In the genomic region with DNA sequence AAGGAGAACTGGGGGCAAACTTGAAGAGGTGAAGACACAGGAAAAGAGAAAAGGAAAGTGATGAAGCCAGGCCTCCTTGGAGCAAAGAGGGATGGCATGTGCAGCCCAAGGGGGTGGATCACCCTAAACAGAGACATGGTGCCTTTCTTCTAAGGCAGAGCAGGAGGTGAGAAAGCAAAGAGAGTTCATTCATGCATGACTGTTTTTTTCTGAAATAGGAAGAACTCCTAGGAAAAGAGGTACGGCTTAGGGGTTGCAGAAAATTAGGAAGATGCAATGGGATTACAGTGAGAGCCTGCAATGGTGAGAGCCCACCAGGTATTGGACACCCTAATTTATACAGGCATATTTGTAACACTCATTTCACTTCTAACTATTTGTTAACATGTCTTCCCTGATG, we compare ENCODE assay signal across 20 cellular contexts. TPM values are rescaled to one million over a fixed set of nuclear protein-coding genes. Genes with fewer than 3 reads are reported as not detected.
DNase-seq lines count a peak whose midpoint lies in the region; ATAC-seq and TF ChIP-seq lines count a peak whose summit lies in the region.
"Had no signal": no experiment of that assay in that cellular context is flagged by ENCODE, and none has a peak within 500 bp of the region (broad histone marks: within the 10 kb centered on the region; RNA-seq: fewer than 3 reads in every experiment).

No MANE protein-coding gene starts in this region.

- H3K4me3 ChIP-seq in heart left ventricle, result no peak overlapping the region

- DNase-seq in heart left ventricle, result no peak
- no peak for DNase-seq in Right ventricle myocardium superior
- no peak for DNase-seq in activated naive CD8-positive, alpha-beta T cell treated with anti-CD3 and anti-CD28 coated beads, Interleukin-2, amount 50 U/mL, for 24 hours
- DNase-seq in memory B cell (ENCODE audit: low spot score in 2 of 2), result no peak
- DNase-seq in type B pancreatic cell (ENCODE audit: extremely low spot score, unreplicated experiment), result no peak
- DNase-seq in mucosa of gallbladder (ENCODE audit: low spot score), result no peak
- no peak for DNase-seq in middle frontal gyrus (ENCODE audit: extremely low spot score, low spot score)
- DNase-seq in stimulated activated naive CD4-positive, alpha-beta T cell treated with Interleukin-2 at 50 U/mL for 16 hours (lab: John Stamatoyannopoulos, UW), result no peak
- DNase-seq: activated CD8-positive, alpha-beta memory T cell treated with anti-CD3 and anti-CD28 coated beads, Interleukin-2, amount 50 U/mL, for 4 hours; cerebellar nuclear complex; GOT3; KG1; kidney glomerular epithelial cell; naive thymus-derived CD4-positive, alpha-beta T cell; NCI-H1436; NCI-H446 treated with DMSO at 0.1 percent for 48 hours; PC-3; stimulated activated CD4-positive, alpha-beta T cell treated with anti-CD3 and anti-CD28 coated beads, Interleukin-2, amount 100 ng/mL, for 24 hours; T-cell had no signal

- 88 to 95% (median 94%) methylated on average over 1 of the region's 1 CpG for WGBS in heart left ventricle, 4 donors

- no peaks in the 10 kb centered on the region for H3K9me3 ChIP-seq in heart left ventricle

- no peaks in the 10 kb centered on the region for H3K27me3 ChIP-seq in heart left ventricle

- no peak for TF ChIP-seq CTCF in heart left ventricle (IDR thresholded peaks at IDR 0.05)
- TF ChIP-seq CTCF in type B pancreatic cell (conservative IDR thresholded peaks at IDR 0.05), result no peak

- H3K36me3 ChIP-seq in heart left ventricle, result no peaks in the 10 kb centered on the region

- H3K36me3 Mint-ChIP-seq in activated naive CD8-positive, alpha-beta T cell treated with anti-CD3 and anti-CD28 coated beads, Interleukin-2, amount 50 U/mL, for 24 hours (ENCODE audit: low read depth), result peaks cover 1% of the 10 kb centered on the region
- peaks cover 12% of the 10 kb centered on the region for H3K36me3 Mint-ChIP-seq in memory B cell
- peaks cover 27% of the 10 kb centered on the region for H3K36me3 Mint-ChIP-seq in type B pancreatic cell

- peaks cover 51% of the 10 kb centered on the region for H3K4me1 Mint-ChIP-seq in activated naive CD8-positive, alpha-beta T cell treated with anti-CD3 and anti-CD28 coated beads, Interleukin-2, amount 50 U/mL, for 24 hours
- H3K4me1 Mint-ChIP-seq in memory B cell (peaks cover 53% of the 10 kb centered on the region), type B pancreatic cell (ENCODE audit: unreplicated experiment) (peaks cover 50% of the 10 kb centered on the region)

- peak overlapping the region; percentile 3 for H3K27ac Mint-ChIP-seq in activated naive CD8-positive, alpha-beta T cell treated with anti-CD3 and anti-CD28 coated beads, Interleukin-2, amount 50 U/mL, for 24 hours
- H3K27ac Mint-ChIP-seq in memory B cell (peak overlapping the region; percentile 77), type B pancreatic cell (peak overlapping the region; percentile 37)
- H3K27ac Mint-ChIP-seq: activated naive CD4-positive, alpha-beta T cell treated with anti-CD3 and anti-CD28 coated beads, Interleukin-2, amount 50 U/mL, for 24 hours had no signal

- intact Hi-C loops in heart left ventricle (cut with DNase I), result no loop called here
- intact Hi-C loops in Right ventricle myocardium superior (cut with DNase I), result no loop called here

- H3K4me3 Mint-ChIP-seq in activated naive CD8-positive, alpha-beta T cell treated with anti-CD3 and anti-CD28 coated beads, Interleukin-2, amount 50 U/mL, for 24 hours, result no peak overlapping the region
- H3K4me3 Mint-ChIP-seq in memory B cell (peak overlapping the region; percentile 54), type B pancreatic cell (no peak overlapping the region)
- H3K4me3 Mint-ChIP-seq: activated naive CD4-positive, alpha-beta T cell treated with anti-CD3 and anti-CD28 coated beads, Interleukin-2, amount 50 U/mL, for 24 hours; naive thymus-derived CD4-positive, alpha-beta T cell had no signal

- peak overlapping the region; percentile 11 to 87 (median 56) for H3K27ac ChIP-seq in heart left ventricle

- no peaks in the 10 kb centered on the region for H3K27me3 Mint-ChIP-seq in activated naive CD8-positive, alpha-beta T cell treated with anti-CD3 and anti-CD28 coated beads, Interleukin-2, amount 50 U/mL, for 24 hours
- H3K27me3 Mint-ChIP-seq in memory B cell (no peaks in the 10 kb centered on the region), type B pancreatic cell (no peaks in the 10 kb centered on the region)
- H3K27me3 Mint-ChIP-seq: activated naive CD4-positive, alpha-beta T cell treated with anti-CD3 and anti-CD28 coated beads, Interleukin-2, amount 50 U/mL, for 24 hours; naive thymus-derived CD4-positive, alpha-beta T cell; T-cell had no signal

- ATAC-seq in heart left ventricle (no peak), Right ventricle myocardium superior (ENCODE audit: poor library complexity) (no peak), memory B cell (ENCODE audit: low read depth) (no peak)
- ATAC-seq in activated naive CD8-positive, alpha-beta T cell treated with anti-CD3 and anti-CD28 coated beads, Interleukin-2, amount 50 U/mL, for 24 hours, result no peak
- ATAC-seq: naive thymus-derived CD4-positive, alpha-beta T cell; PC-3; T-cell had no signal

- TF ChIP-seq POLR2A in heart left ventricle (IDR thresholded peaks at IDR 0.05), result no peak

- no peaks in the 10 kb centered on the region for H3K9me3 Mint-ChIP-seq in activated naive CD8-positive, alpha-beta T cell treated with anti-CD3 and anti-CD28 coated beads, Interleukin-2, amount 50 U/mL, for 24 hours
- H3K9me3 Mint-ChIP-seq in memory B cell (no peaks in the 10 kb centered on the region), type B pancreatic cell (peaks cover 5% of the 10 kb centered on the region)
- H3K9me3 Mint-ChIP-seq: activated naive CD4-positive, alpha-beta T cell treated with anti-CD3 and anti-CD28 coated beads, Interleukin-2, amount 50 U/mL, for 24 hours; T-cell had no signal

- H3K4me1 ChIP-seq in heart left ventricle, result peaks cover 7 to 96% (median 86%) of the 10 kb centered on the region in 12 donors

RNA-seq across cellular contexts. Expression of gene ITGB1, which starts 15.9 kb away (rescaled TPM):
- total RNA-seq in heart left ventricle, result 1,000 to 10,000 TPM in 1 of 9 donors, 100 to 1,000 TPM in 8; 542 to 1,594 (median 701) TPM
- 1,000 to 10,000 TPM in 1 of 2 donors, 100 to 1,000 TPM in 1; 150 to 1,693 TPM for polyA plus RNA-seq in heart left ventricle
- total RNA-seq in Right ventricle myocardium superior, result 458 TPM
- 224 and 240 TPM in 2 replicates for total RNA-seq in type B pancreatic cell (ENCODE audit: low replicate concordance)
- 596 TPM for total RNA-seq in mucosa of gallbladder

Comparison
In these comparisons a context has a peak if more than half of its experiments do, and no peak if none do; other contexts are left out.
1. H3K27ac Mint-ChIP-seq: peak in every context shown above with its lines; median percentile 77 in memory B cell; 37 in type B pancreatic cell; 3 in activated naive CD8-positive, alpha-beta T cell treated with anti-CD3 and anti-CD28 coated beads, Interleukin-2, amount 50 U/mL, for 24 hours.